In the genomic region with DNA sequence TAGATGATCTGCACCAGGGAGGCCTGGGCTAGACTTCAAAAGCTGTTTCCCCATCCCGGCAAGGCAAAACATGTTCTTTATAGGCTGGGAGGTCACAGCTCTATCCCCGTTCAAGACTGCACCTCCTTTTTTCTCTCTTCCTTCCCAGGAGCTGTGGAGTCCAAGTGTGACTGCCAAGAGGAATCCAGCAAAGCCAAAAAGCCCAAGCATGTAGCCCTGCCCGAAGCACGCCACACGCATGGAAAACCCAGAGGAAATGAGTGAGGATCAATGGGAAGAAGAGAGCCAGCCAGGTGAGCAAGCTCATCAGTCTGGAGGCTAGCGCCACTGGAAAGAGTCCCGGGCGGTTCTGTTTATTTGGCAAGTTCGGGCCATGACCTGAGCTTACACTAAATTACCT, we compare ENCODE assay signal across 17 cellular contexts.
A peak's percentile ranks its signal among the peaks of the same experiment; 100 is the strongest.
DNase-seq lines count a peak whose midpoint lies in the region; ATAC-seq, FAIRE-seq and TF ChIP-seq lines count a peak whose summit lies in the region.
"Had no signal": no experiment of that assay in that cellular context is flagged by ENCODE, and none has a peak within 500 bp of the region (broad histone marks: within the 10 kb centered on the region; RNA-seq: fewer than 3 reads in every experiment).

No MANE protein-coding gene starts in this region.

- H3K14ac ChIP-seq in H9 (ENCODE audit: insufficient read depth, low read length): no peak overlapping the region

- peaks cover 38 to 41% (median 40%) of the 10 kb centered on the region in 3 experiments for H3K36me3 Mint-ChIP-seq in H9 (ENCODE audit: insufficient read depth in 1 of 3, low read depth in 3 of 3)
- H3K36me3 Mint-ChIP-seq: CD4-positive, CD25-positive, alpha-beta regulatory T cell; IgD-negative memory B cell had no signal

- peak; percentile 32 for FAIRE-seq in bronchial epithelial cell (lab: Jason Lieb, UNC)
- FAIRE-seq: GM19239, H54 had no signal

- no peak overlapping the region for H3K18ac ChIP-seq in H9 (ENCODE audit: insufficient read length, low read depth, low read length)

- no peak overlapping the region for H2AFZ ChIP-seq in H9 (ENCODE audit: low read length)
- H2AFZ ChIP-seq: PC-9 had no signal

- no peak overlapping the region for H2BK20ac ChIP-seq in H9 (ENCODE audit: low read depth, low read length, poor library complexity, severe bottlenecking)

- no peak overlapping the region for H3K9ac ChIP-seq in H9 (ENCODE audit: extremely low read depth, insufficient read length, low read length)

- H4K8ac ChIP-seq in H9 (replicated peaks; ENCODE audit: insufficient read length, low read depth, low read length): no peak overlapping the region

- peaks cover 3 to 5% of the 10 kb centered on the region in 2 experiments; a peak in 3 of 5 replicates for H3K9me3 Mint-ChIP-seq in H9

- no peak overlapping the region for H3K4ac ChIP-seq in H9 (ENCODE audit: low read depth, low read length)

- TF ChIP-seq CTCF in H9 (conservative IDR thresholded peaks at IDR 0.05) (no peak), bronchial epithelial cell (IDR thresholded peaks at IDR 0.05; ENCODE audit: insufficient read depth, low read length, severe bottlenecking) (no peak)

- intact Hi-C loops in right cardiac atrium (cut with DNase I): loop anchor here in 1 of 4 donors (2.0 kb wide), 1 partner anchor 32 kb away; no protein-coding TSS in a partner anchor
- intact Hi-C loops in sciatic nerve (cut with DNase I): no loop called here

- no peaks in the 10 kb centered on the region for H4K20me1 ChIP-seq in H9 (ENCODE audit: control insufficient read depth, insufficient read depth, insufficient read length)

- WGBS in H9 (ENCODE audit: extremely low coverage, insufficient read length, low lambda C conversion rate): no CpG with 5 or more reads among the region's 9 CpGs
- WGBS in right cardiac atrium: 61% methylated on average over 9 of the region's 9 CpGs

- H3K9me3 ChIP-seq in H9 (ENCODE audit: control insufficient read depth, low read depth, low read length) (no peaks in the 10 kb centered on the region), right cardiac atrium (ENCODE audit: control insufficient read depth, low read length) (no peaks in the 10 kb centered on the region)
- H3K9me3 ChIP-seq: Caco-2 had no signal

- no peak overlapping the region for H3K4me3 ChIP-seq in bronchial epithelial cell (ENCODE audit: low read depth, low read length)
- no peak overlapping the region for H3K4me3 ChIP-seq in right cardiac atrium (ENCODE audit: low read length)
- H3K4me3 ChIP-seq: PC-9 had no signal

- no peak overlapping the region for H3K4me2 ChIP-seq in H9 (ENCODE audit: insufficient read depth, insufficient read length, low read length)
- H3K4me2 ChIP-seq: PC-9 had no signal

- H3K4me1 Mint-ChIP-seq in H9: peaks cover 12 to 22% of the 10 kb centered on the region in 2 experiments
- H3K4me1 Mint-ChIP-seq: CD4-positive, CD25-positive, alpha-beta regulatory T cell; IgD-negative memory B cell had no signal

- no peak overlapping the region for H4K91ac ChIP-seq in H9 (ENCODE audit: insufficient read length, low read depth, low read length)

- no peak overlapping the region for H3K27ac ChIP-seq in H9 (ENCODE audit: insufficient read length, low read depth, low read length)
- peak overlapping the region; percentile 27 for H3K27ac ChIP-seq in right cardiac atrium (ENCODE audit: low read length)
- no peak overlapping the region for H3K27ac ChIP-seq in caudate nucleus (ENCODE audit: low read depth, low read length)
- H3K27ac ChIP-seq: PC-9 had no signal

- H2BK120ac ChIP-seq in H9 (ENCODE audit: low read depth, low read length, poor library complexity, severe bottlenecking): no peak overlapping the region

- no peak overlapping the region for H2BK15ac ChIP-seq in H9 (ENCODE audit: low read depth, low read length)

- H3K4me1 ChIP-seq in H9 (ENCODE audit: insufficient read depth, low read length) (no peaks in the 10 kb centered on the region), right cardiac atrium (ENCODE audit: control insufficient read depth, insufficient read depth, low read length) (peaks cover 6% of the 10 kb centered on the region)
- H3K4me1 ChIP-seq: Caco-2 had no signal

- no peak overlapping the region for H2AK5ac ChIP-seq in H9 (ENCODE audit: insufficient read length, low read length)

- no peak overlapping the region for H2BK5ac ChIP-seq in H9 (ENCODE audit: insufficient read length, low read length)

- H3T11ph ChIP-seq in H9 (ENCODE audit: low read length): no peak overlapping the region

- H3K23me2 ChIP-seq in H9 (ENCODE audit: insufficient read length, low read depth, low read length, poor library complexity, severe bottlenecking): no peaks in the 10 kb centered on the region

- H3K79me1 ChIP-seq in H9 (ENCODE audit: insufficient read depth, low read depth, low read length, poor library complexity, severe bottlenecking): no peaks in the 10 kb centered on the region

- ATAC-seq in right cardiac atrium: peak; percentile 28 to 64
- peak; percentile 91 for ATAC-seq in sciatic nerve

- no peaks in the 10 kb centered on the region for H3K79me2 ChIP-seq in H9 (ENCODE audit: insufficient read depth, low read length)

- DNase-seq in H9: no peak
- peak; percentile 25 for DNase-seq in bronchial epithelial cell (ENCODE audit: low read depth)
- DNase-seq in right cardiac atrium: peak in 2 of 3 donors; percentile 16 to 58
- no peak for DNase-seq in sciatic nerve (ENCODE audit: low spot score)
- DNase-seq in caudate nucleus (lab: John Stamatoyannopoulos, UW): no peak
- no peak for DNase-seq in NCI-H524 (lab: John Stamatoyannopoulos, UW)
- no peak for DNase-seq in NCI-H1436 (lab: John Stamatoyannopoulos, UW)
- DNase-seq: Caco-2; CD4-positive, CD25-positive, alpha-beta regulatory T cell; NCI-H187 treated with DMSO at 0.1 percent for 48 hours; NCI-H345; NCI-H774; PC-9 had no signal

- no peak overlapping the region for H3K56ac ChIP-seq in H9 (ENCODE audit: insufficient read length, low read depth, low read length)

- no peak overlapping the region for H2BK12ac ChIP-seq in H9 (ENCODE audit: insufficient read length, low read depth, low read length)

- peak overlapping the region in 2 of 3 experiments; percentile 26 to 57; a peak in 3 of 7 replicates for H3K27ac Mint-ChIP-seq in H9
- H3K27ac Mint-ChIP-seq: B cell had no signal

- no peak overlapping the region for H4K5ac ChIP-seq in H9 (ENCODE audit: insufficient read length, low read depth, low read length)

- no peak overlapping the region for H3K23ac ChIP-seq in H9 (ENCODE audit: insufficient read length, low read depth, low read length)

- no peaks in the 10 kb centered on the region for H3K36me3 ChIP-seq in bronchial epithelial cell (ENCODE audit: control insufficient read depth, insufficient read depth, low read length)

- H3K27me3 ChIP-seq in H9 (ENCODE audit: insufficient read depth, low read length) (no peaks in the 10 kb centered on the region), bronchial epithelial cell (ENCODE audit: control insufficient read depth, insufficient read depth, low read length) (no peaks in the 10 kb centered on the region), right cardiac atrium (ENCODE audit: control insufficient read depth, insufficient read depth) (no peaks in the 10 kb centered on the region)

- H3K27me3 Mint-ChIP-seq in H9 (ENCODE audit: low read depth): no peaks in the 10 kb centered on the region
- H3K27me3 Mint-ChIP-seq: CD4-positive, CD25-positive, alpha-beta regulatory T cell had no signal

- no peak overlapping the region; a peak in 1 of 5 replicates for H3K4me3 Mint-ChIP-seq in H9
- H3K4me3 Mint-ChIP-seq: B cell, IgD-negative memory B cell had no signal

Comparison
In these comparisons a context has a peak if more than half of its experiments do, and no peak if none do; other contexts are left out.
1. DNase-seq: peak in bronchial epithelial cell (single experiment) and right cardiac atrium (2 of 3); none in H9 (single experiment), sciatic nerve (single experiment), caudate nucleus (0 of 61), NCI-H524 (0 of 2) and NCI-H1436 (single experiment).